ENCODE assay signal across 8 cellular contexts in the genomic region with DNA sequence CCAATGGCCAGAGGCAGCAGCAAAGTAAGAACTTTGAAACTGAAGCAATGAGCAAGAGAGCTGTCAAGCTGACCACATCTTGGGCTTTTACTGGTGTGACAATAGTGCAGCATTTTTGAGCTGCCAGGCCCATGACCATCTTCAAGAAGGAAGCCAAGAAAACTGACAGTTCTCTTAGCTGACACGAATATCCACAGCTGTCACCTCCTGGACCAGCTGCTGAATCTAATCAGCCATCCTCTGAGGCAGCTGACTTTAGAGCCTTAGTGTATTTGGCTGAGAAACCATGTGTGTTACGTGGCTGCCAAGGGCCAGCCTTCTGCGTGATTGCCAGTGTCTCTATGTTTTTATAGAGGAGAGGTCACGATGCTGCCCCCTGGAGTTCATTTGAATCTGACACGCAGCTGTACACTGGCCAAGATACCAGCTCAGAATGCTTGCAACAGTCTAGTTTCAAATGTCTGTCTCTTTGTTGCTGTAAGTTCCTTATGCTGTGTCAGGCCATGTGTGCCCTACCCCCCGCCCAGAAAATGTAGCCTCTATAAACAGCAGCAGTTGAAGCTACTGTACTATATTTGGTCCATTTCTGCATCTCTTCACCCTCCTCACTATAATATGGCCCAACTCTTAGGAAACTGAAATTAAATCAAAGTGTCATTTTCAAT. TPM values are rescaled to one million over a fixed set of nuclear protein-coding genes. Genes with fewer than 3 reads are reported as not detected.
DNase-seq lines count a peak whose midpoint lies in the region; ATAC-seq and TF ChIP-seq lines count a peak whose summit lies in the region.

No MANE protein-coding gene starts in this region.

- intact Hi-C loops in activated T-helper 2 cell treated with anti-CD3 and anti-CD28 coated beads, Interferon-gamma antibody, Interleukin-2, Interleukin-4, amounts not matched to agents 10 μg/mL and 5 μg/mL and 100 μg/mL, durations not matched to agents 14 hours and 24 hours and 36 hours (cut with micrococcal nuclease), result loop anchor here (2.0 kb wide), 1 partner anchor 505 kb away; no protein-coding TSS in a partner anchor
- intact Hi-C loops in head of caudate nucleus (cut with DNase I), result no loop called here

- ATAC-seq in GM21390 (IDR thresholded peaks at IDR 0.05; ENCODE audit: unreplicated experiment) (peak; percentile 85), HG03575 (IDR thresholded peaks at IDR 0.05; ENCODE audit: extremely low read depth, insufficient number of reproducible peaks, low FRiP score, unreplicated experiment) (peak; percentile 87)

- DNase-seq in EH (ENCODE audit: low read depth) (peak; percentile 95), NOMO-1 treated with DMSO at 0.1 percent for 48 hours (lab: John Stamatoyannopoulos, UW; ENCODE audit: unreplicated experiment) (peak; percentile 60), head of caudate nucleus (peak in 41 of 42 donors; percentile 16 to 84 (median 57)), progenitor cell of endocrine pancreas (ENCODE audit: low spot score, unreplicated experiment) (peak; percentile 34), GF-D8 (lab: John Stamatoyannopoulos, UW) (no peak)
- peak; percentile 22 for DNase-seq in activated T-helper 2 cell treated with anti-CD3 and anti-CD28 coated beads, Interferon-gamma antibody, Interleukin-2, Interleukin-4, amounts not matched to agents 10 μg/mL and 5 μg/mL and 100 μg/mL, durations not matched to agents 14 hours and 24 hours and 36 hours (ENCODE audit: low spot score)

- H3K9me3 Mint-ChIP-seq in activated T-helper 2 cell treated with anti-CD3 and anti-CD28 coated beads, Interferon-gamma antibody, Interleukin-2, Interleukin-4, amounts not matched to agents 10 μg/mL and 5 μg/mL and 100 μg/mL, durations not matched to agents 14 hours and 24 hours and 36 hours, result no peaks in the 10 kb centered on the region
- no peaks in the 10 kb centered on the region for H3K9me3 Mint-ChIP-seq in progenitor cell of endocrine pancreas (ENCODE audit: low read depth)

- H3K36me3 Mint-ChIP-seq in activated T-helper 2 cell treated with anti-CD3 and anti-CD28 coated beads, Interferon-gamma antibody, Interleukin-2, Interleukin-4, amounts not matched to agents 10 μg/mL and 5 μg/mL and 100 μg/mL, durations not matched to agents 14 hours and 24 hours and 36 hours (ENCODE audit: low read depth), result no peaks in the 10 kb centered on the region
- peaks cover 2% of the 10 kb centered on the region for H3K36me3 Mint-ChIP-seq in progenitor cell of endocrine pancreas (ENCODE audit: insufficient read depth)

- no peak overlapping the region for H3K4me3 Mint-ChIP-seq in activated T-helper 2 cell treated with anti-CD3 and anti-CD28 coated beads, Interferon-gamma antibody, Interleukin-2, Interleukin-4, amounts not matched to agents 10 μg/mL and 5 μg/mL and 100 μg/mL, durations not matched to agents 14 hours and 24 hours and 36 hours (ENCODE audit: low read depth)
- H3K4me3 Mint-ChIP-seq in progenitor cell of endocrine pancreas (ENCODE audit: low read depth), result no peak overlapping the region

- no peaks in the 10 kb centered on the region for H3K4me1 Mint-ChIP-seq in activated T-helper 2 cell treated with anti-CD3 and anti-CD28 coated beads, Interferon-gamma antibody, Interleukin-2, Interleukin-4, amounts not matched to agents 10 μg/mL and 5 μg/mL and 100 μg/mL, durations not matched to agents 14 hours and 24 hours and 36 hours (ENCODE audit: low read depth)
- H3K4me1 Mint-ChIP-seq in progenitor cell of endocrine pancreas (ENCODE audit: low read depth), result no peaks in the 10 kb centered on the region

- H3K27me3 Mint-ChIP-seq in activated T-helper 2 cell treated with anti-CD3 and anti-CD28 coated beads, Interferon-gamma antibody, Interleukin-2, Interleukin-4, amounts not matched to agents 10 μg/mL and 5 μg/mL and 100 μg/mL, durations not matched to agents 14 hours and 24 hours and 36 hours (ENCODE audit: low read depth), result peaks cover 14% of the 10 kb centered on the region
- H3K27me3 Mint-ChIP-seq in progenitor cell of endocrine pancreas, result no peaks in the 10 kb centered on the region

- peak; percentile 70 for TF ChIP-seq CTCF in progenitor cell of endocrine pancreas (IDR thresholded peaks at IDR 0.05; ENCODE audit: unreplicated experiment)

- no peak overlapping the region for H3K27ac Mint-ChIP-seq in activated T-helper 2 cell treated with anti-CD3 and anti-CD28 coated beads, Interferon-gamma antibody, Interleukin-2, Interleukin-4, amounts not matched to agents 10 μg/mL and 5 μg/mL and 100 μg/mL, durations not matched to agents 14 hours and 24 hours and 36 hours
- no peak overlapping the region for H3K27ac Mint-ChIP-seq in progenitor cell of endocrine pancreas

RNA-seq across cellular contexts. Expression of gene PALMD, which starts 39.7 kb away (rescaled TPM):
- not detected in 2 replicates for total RNA-seq in activated T-helper 2 cell treated with anti-CD3 and anti-CD28 coated beads, Interferon-gamma antibody, Interleukin-2, Interleukin-4, amounts not matched to agents 10 μg/mL and 5 μg/mL and 100 μg/mL, durations not matched to agents 14 hours and 24 hours and 36 hours
- total RNA-seq in progenitor cell of endocrine pancreas, result 4.5 and 7.3 TPM in 2 replicates
